ENCODE assay signal across 8 cellular contexts in genomic region chr19:12790628-12791344, GRCh38. TPM values are rescaled to one million over a fixed set of nuclear protein-coding genes. Genes with fewer than 3 reads are reported as not detected.
DNase-seq lines count a peak whose midpoint lies in the region; ATAC-seq and TF ChIP-seq lines count a peak whose summit lies in the region.

No MANE protein-coding gene starts in this region.

- peak; percentile 98 for TF ChIP-seq EP300 in esophagus muscularis mucosa (IDR thresholded peaks at IDR 0.05)

- intact Hi-C loops in esophagus muscularis mucosa (cut with DNase I), result no loop called here

- H3K4me3 ChIP-seq in SJCRH30, result peak overlapping the region; percentile 80
- peak overlapping the region; percentile 87 to 97 (median 90) for H3K4me3 ChIP-seq in esophagus muscularis mucosa
- H3K4me3 ChIP-seq in rectal smooth muscle tissue (ENCODE audit: low read length), result peak overlapping the region; percentile 61

- H3K27ac ChIP-seq in SJCRH30 (no peak overlapping the region; the same call in 1 of the 2 replicates), esophagus muscularis mucosa (replicated peaks in 1 of 4) (peak overlapping the region; percentile 97 to 99 (median 99)), rectal smooth muscle tissue (ENCODE audit: low read depth, low read length) (peak overlapping the region; percentile 94)

- ATAC-seq in HG02759 (IDR thresholded peaks at IDR 0.05; ENCODE audit: unreplicated experiment), result no peak

- no peak for TF ChIP-seq POLR2A in esophagus muscularis mucosa (IDR thresholded peaks at IDR 0.05; ENCODE audit: low read depth)

- H3K27me3 ChIP-seq in SJCRH30 (no peaks in the 10 kb centered on the region), esophagus muscularis mucosa (no peaks in the 10 kb centered on the region), rectal smooth muscle tissue (ENCODE audit: control insufficient read depth, insufficient read depth, low read length) (no peaks in the 10 kb centered on the region)

- H3K36me3 ChIP-seq in SJCRH30, result no peaks in the 10 kb centered on the region
- H3K36me3 ChIP-seq in esophagus muscularis mucosa, result peaks cover 0 to 10% (median 0%) of the 10 kb centered on the region in 4 donors
- no peaks in the 10 kb centered on the region for H3K36me3 ChIP-seq in rectal smooth muscle tissue (ENCODE audit: control insufficient read depth, insufficient read depth, low read length)

- H3K9me3 ChIP-seq in SJCRH30 (replicated peaks) (no peaks in the 10 kb centered on the region), esophagus muscularis mucosa (peaks cover 0 to 3% (median 0%) of the 10 kb centered on the region in 4 donors)

- no peak for TF ChIP-seq CTCF in esophagus muscularis mucosa (IDR thresholded peaks at IDR 0.05)

- peak; percentile 9 for DNase-seq in GF-D8 (lab: John Stamatoyannopoulos, UW)
- DNase-seq in SJCRH30, result peak in 1 of 2 experiments; percentile 36
- DNase-seq in esophagus muscularis mucosa (ENCODE audit: extremely low spot score), result no peak
- DNase-seq in NCI-H2227 treated with DMSO at 0.1 percent for 48 hours (lab: John Stamatoyannopoulos, UW), result no peak
- no peak for DNase-seq in NCI-H510A treated with DMSO at 0.1 percent for 48 hours (lab: John Stamatoyannopoulos, UW)
- no peak for DNase-seq in HK-2 (ENCODE audit: unreplicated experiment)

- peak overlapping the region; percentile 39 for H3K9ac ChIP-seq in rectal smooth muscle tissue (ENCODE audit: low read length)

- 1% methylated on average over 22 of the region's 22 CpGs for WGBS in esophagus muscularis mucosa

- H3K4me1 ChIP-seq in SJCRH30 (peaks cover 27% of the 10 kb centered on the region), esophagus muscularis mucosa (peaks cover 42 to 64% (median 62%) of the 10 kb centered on the region in 4 donors), rectal smooth muscle tissue (ENCODE audit: control insufficient read depth, insufficient read depth, low read length) (peaks cover 29% of the 10 kb centered on the region)

RNA-seq across cellular contexts. Expression of gene JUNB, which starts 0.5 kb away (rescaled TPM):
- 34.8 and 39.7 TPM in 2 replicates for total RNA-seq in SJCRH30 (2014; rRNA removed; shearing (Covaris generic))
- total RNA-seq in esophagus muscularis mucosa, result 1,000 to 10,000 TPM in 1 of 4 donors, 100 to 1,000 TPM in 2, 10 to 100 TPM in 1; 82.2 to 1,609 (median 182) TPM

RNA-seq across cellular contexts. Expression of gene PRDX2, which starts 10.8 kb away (rescaled TPM):
- total RNA-seq in SJCRH30 (2014; rRNA removed; shearing (Covaris generic)), result 55.9 and 64.6 TPM in 2 replicates
- 100 to 1,000 TPM; 236 to 275 (median 250) TPM for total RNA-seq in esophagus muscularis mucosa

RNA-seq across cellular contexts. Expression of gene THSD8, which starts 11.1 kb away (rescaled TPM):
- total RNA-seq in SJCRH30 (2014; rRNA removed; shearing (Covaris generic)), result not detected in 2 replicates
- total RNA-seq in esophagus muscularis mucosa, result under 1 TPM in 1 of 4 donors, not detected in 3; 0.65 TPM

RNA-seq across cellular contexts. Expression of gene HOOK2, which starts 15.4 kb away (rescaled TPM):
- 14.1 and 19.0 TPM in 2 replicates for total RNA-seq in SJCRH30 (2014; rRNA removed; shearing (Covaris generic))
- total RNA-seq in esophagus muscularis mucosa, result 10 to 100 TPM in 3 of 4 donors, 1 to 10 TPM in 1; 7.1 to 17.0 (median 12.6) TPM

RNA-seq across cellular contexts. Expression of gene RNASEH2A, which starts 15.6 kb away (rescaled TPM):
- 92.4 and 99.0 TPM in 2 replicates for total RNA-seq in SJCRH30 (2014; rRNA removed; shearing (Covaris generic))
- 1 to 10 TPM; 2.7 to 6.6 (median 4.2) TPM for total RNA-seq in esophagus muscularis mucosa
